ENCODE assay signal across 1 cellular context in the genomic region with DNA sequence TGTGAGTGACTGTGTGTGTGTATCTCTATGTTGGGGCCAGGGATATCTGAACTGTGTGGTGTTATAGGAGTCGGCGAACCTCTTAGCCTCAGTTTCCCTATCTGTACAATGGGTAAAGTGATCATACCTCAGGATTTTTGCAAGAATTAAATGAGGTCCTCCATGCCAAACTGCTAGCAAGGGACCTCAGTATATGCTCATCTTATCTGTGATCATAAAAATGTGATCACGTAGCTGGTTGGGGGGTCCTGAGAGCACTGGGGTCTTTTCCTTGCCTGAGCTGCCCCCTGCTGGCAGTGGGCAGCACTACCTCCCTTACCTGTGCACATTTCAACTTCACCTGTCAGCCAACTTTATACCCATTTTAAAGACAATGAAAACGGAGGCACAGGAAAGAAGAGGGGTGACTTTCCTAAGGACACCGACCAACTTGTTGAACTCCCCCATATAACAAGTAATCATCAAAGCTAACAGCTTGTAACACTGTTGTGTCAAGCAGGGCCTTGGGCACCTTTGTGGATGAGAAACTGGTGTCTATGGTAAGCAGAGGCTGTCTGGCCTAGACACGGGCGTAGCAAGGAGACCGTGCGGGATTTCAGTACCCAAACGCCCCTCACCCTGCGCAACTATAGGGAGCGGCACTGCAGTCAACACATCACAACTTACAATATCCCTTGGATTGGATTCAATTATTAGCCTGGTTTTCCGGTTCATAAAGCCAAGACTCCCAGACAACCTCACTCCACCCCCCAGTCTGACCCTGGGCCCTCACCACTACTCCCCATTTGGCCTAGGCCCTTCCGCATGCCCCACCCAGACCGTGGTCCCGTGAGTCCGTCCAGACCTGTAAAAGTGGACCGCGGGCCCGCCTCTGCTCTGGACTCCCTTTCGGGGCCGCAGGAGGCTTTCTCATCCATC.
TF ChIP-seq lines count a peak whose summit lies in the region.

No MANE protein-coding gene starts in this region.

TF ChIP-seq in HepG2, 621 proteins besides CTCF, POLR2A, EP300 and RAD21 (continued from another document):
- TF ChIP-seq WIZ (CRISPR knock-in tag; IDR thresholded peaks at IDR 0.05) (no peak; the same call in 1 of the 2 replicates), MED8 (CRISPR knock-in tag; IDR thresholded peaks at IDR 0.05; ENCODE audit: insufficient replicate concordance) (peak; percentile 2), MEIS2 (CRISPR knock-in tag; IDR thresholded peaks at IDR 0.05) (peak; percentile 94), HOXA5 (CRISPR knock-in tag; IDR thresholded peaks at IDR 0.05) (peak; percentile 14; the same call in 1 of the 2 replicates), CEBPG (CRISPR knock-in tag; IDR thresholded peaks at IDR 0.05) (no peak), HOMEZ (CRISPR knock-in tag; IDR thresholded peaks at IDR 0.05; ENCODE audit: low read depth) (no peak), ZBTB20 (CRISPR knock-in tag; IDR thresholded peaks at IDR 0.05; ENCODE audit: borderline replicate concordance, low read depth) (peak; percentile 31; the same call in 1 of the 2 replicates), POGZ (CRISPR knock-in tag; IDR thresholded peaks at IDR 0.05) (peak; percentile 33; the same call in 1 of the 2 replicates), NONO (IDR thresholded peaks at IDR 0.05) (no peak), NONO (CRISPR knock-in tag; conservative IDR thresholded peaks at IDR 0.05) (peak; percentile 54; the same call in 1 of the 2 replicates), ZNF550 (CRISPR knock-in tag; IDR thresholded peaks at IDR 0.05; ENCODE audit: borderline replicate concordance) (no peak), ZNF263 (CRISPR knock-in tag; IDR thresholded peaks at IDR 0.05) (no peak), ZNF484 (CRISPR knock-in tag; IDR thresholded peaks at IDR 0.05; ENCODE audit: borderline replicate concordance, low read depth) (no peak), ZNF749 (CRISPR knock-in tag; IDR thresholded peaks at IDR 0.05; ENCODE audit: borderline replicate concordance) (no peak), SMC3 (IDR thresholded peaks at IDR 0.05; ENCODE audit: low read length) (peak; percentile 54; the same call in 1 of the 2 replicates), ZNF235 (CRISPR knock-in tag; IDR thresholded peaks at IDR 0.05; ENCODE audit: borderline replicate concordance) (peak; percentile 26; the same call in 1 of the 2 replicates), XRCC5 (optimal IDR thresholded peaks at IDR 0.05; ENCODE audit: low read length) (peak; percentile 67), KLF16 (CRISPR knock-in tag; IDR thresholded peaks at IDR 0.05) (0 out of 4 replicates have a peak, but pooled peaks of 1 of the 2 experiments have one; percentile 31), SAP130 (CRISPR knock-in tag; IDR thresholded peaks at IDR 0.05; ENCODE audit: low read depth) (0 out of 2 replicates have a peak, but pooled peaks have one; percentile 14), ZNF160 (CRISPR knock-in tag; IDR thresholded peaks at IDR 0.05) (no peak), LCORL (IDR thresholded peaks at IDR 0.05) (no peak), LCORL (CRISPR knock-in tag; IDR thresholded peaks at IDR 0.05) (0 out of 2 replicates have a peak, but pooled peaks have one; percentile 17), ZBTB7A (CRISPR knock-in tag; IDR thresholded peaks at IDR 0.05) (peak; percentile 47; the same call in 1 of the 2 replicates), ZBTB7B (CRISPR knock-in tag; IDR thresholded peaks at IDR 0.05) (peak; percentile 95), NFE2L1 (CRISPR knock-in tag; IDR thresholded peaks at IDR 0.05; ENCODE audit: borderline replicate concordance) (no peak), MAZ (IDR thresholded peaks at IDR 0.05; ENCODE audit: borderline replicate concordance, low read depth, low read length) (no peak), MAZ (CRISPR knock-in tag; IDR thresholded peaks at IDR 0.05; ENCODE audit: low read depth) (peak; percentile 2; the same call in 1 of the 2 replicates), ZNF335 (CRISPR knock-in tag; IDR thresholded peaks at IDR 0.05) (peak; percentile 77), PBX2 (CRISPR knock-in tag; IDR thresholded peaks at IDR 0.05) (peak; percentile 59), ZNF891 (CRISPR knock-in tag; IDR thresholded peaks at IDR 0.05) (no peak), ATF7 (IDR thresholded peaks at IDR 0.05) (no peak), ATF7 (CRISPR knock-in tag; IDR thresholded peaks at IDR 0.05) (no peak), IKZF1 (IDR thresholded peaks at IDR 0.05) (no peak)
- TF ChIP-seq, protein P1, sequence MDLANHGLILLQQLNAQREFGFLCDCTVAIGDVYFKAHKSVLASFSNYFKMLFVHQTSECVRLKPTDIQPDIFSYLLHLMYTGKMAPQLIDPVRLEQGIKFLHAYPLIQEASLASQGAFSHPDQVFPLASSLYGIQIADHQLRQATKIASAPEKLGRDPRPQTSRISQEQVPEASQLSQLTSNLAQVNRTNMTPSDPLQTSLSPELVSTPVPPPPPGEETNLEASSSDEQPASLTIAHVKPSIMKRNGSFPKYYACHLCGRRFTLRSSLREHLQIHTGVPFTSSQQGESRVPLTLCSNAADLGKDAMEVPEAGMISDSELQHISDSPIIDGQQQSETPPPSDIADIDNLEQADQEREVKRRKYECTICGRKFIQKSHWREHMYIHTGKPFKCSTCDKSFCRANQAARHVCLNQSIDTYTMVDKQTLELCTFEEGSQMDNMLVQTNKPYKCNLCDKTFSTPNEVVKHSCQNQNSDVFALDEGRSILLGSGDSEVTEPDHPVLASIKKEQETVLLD (CRISPR knock-in tag; IDR thresholded peaks at IDR 0.05; ENCODE audit: low read depth): no peak
- TF ChIP-seq, protein P2, sequence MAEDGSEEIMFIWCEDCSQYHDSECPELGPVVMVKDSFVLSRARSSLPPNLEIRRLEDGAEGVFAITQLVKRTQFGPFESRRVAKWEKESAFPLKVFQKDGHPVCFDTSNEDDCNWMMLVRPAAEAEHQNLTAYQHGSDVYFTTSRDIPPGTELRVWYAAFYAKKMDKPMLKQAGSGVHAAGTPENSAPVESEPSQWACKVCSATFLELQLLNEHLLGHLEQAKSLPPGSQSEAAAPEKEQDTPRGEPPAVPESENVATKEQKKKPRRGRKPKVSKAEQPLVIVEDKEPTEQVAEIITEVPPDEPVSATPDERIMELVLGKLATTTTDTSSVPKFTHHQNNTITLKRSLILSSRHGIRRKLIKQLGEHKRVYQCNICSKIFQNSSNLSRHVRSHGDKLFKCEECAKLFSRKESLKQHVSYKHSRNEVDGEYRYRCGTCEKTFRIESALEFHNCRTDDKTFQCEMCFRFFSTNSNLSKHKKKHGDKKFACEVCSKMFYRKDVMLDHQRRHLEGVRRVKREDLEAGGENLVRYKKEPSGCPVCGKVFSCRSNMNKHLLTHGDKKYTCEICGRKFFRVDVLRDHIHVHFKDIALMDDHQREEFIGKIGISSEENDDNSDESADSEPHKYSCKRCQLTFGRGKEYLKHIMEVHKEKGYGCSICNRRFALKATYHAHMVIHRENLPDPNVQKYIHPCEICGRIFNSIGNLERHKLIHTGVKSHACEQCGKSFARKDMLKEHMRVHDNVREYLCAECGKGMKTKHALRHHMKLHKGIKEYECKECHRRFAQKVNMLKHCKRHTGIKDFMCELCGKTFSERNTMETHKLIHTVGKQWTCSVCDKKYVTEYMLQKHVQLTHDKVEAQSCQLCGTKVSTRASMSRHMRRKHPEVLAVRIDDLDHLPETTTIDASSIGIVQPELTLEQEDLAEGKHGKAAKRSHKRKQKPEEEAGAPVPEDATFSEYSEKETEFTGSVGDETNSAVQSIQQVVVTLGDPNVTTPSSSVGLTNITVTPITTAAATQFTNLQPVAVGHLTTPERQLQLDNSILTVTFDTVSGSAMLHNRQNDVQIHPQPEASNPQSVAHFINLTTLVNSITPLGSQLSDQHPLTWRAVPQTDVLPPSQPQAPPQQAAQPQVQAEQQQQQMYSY (CRISPR knock-in tag; IDR thresholded peaks at IDR 0.05): peak; percentile 56; the same call in 1 of the 2 replicates
- TF ChIP-seq, protein P3, sequence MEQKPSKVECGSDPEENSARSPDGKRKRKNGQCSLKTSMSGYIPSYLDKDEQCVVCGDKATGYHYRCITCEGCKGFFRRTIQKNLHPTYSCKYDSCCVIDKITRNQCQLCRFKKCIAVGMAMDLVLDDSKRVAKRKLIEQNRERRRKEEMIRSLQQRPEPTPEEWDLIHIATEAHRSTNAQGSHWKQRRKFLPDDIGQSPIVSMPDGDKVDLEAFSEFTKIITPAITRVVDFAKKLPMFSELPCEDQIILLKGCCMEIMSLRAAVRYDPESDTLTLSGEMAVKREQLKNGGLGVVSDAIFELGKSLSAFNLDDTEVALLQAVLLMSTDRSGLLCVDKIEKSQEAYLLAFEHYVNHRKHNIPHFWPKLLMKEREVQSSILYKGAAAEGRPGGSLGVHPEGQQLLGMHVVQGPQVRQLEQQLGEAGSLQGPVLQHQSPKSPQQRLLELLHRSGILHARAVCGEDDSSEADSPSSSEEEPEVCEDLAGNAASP (CRISPR knock-in tag; IDR thresholded peaks at IDR 0.05; ENCODE audit: borderline replicate concordance): no peak
